Comparison of ENCODE assay signal across 1 cellular context in genomic region chr4:101322743-101323142, GRCh38.
TF ChIP-seq lines count a peak whose summit lies in the region.

No MANE protein-coding gene starts in this region.

TF ChIP-seq in WTC11, 78 proteins besides CTCF, POLR2A, EP300 and RAD21 (continued from another document):
- TF ChIP-seq ZNF671 (CRISPR knock-in tag; IDR thresholded peaks at IDR 0.05) (no peak), MLX (CRISPR knock-in tag; IDR thresholded peaks at IDR 0.05) (no peak), ZNF423 (CRISPR knock-in tag; IDR thresholded peaks at IDR 0.05) (no peak), USF1 (CRISPR knock-in tag; IDR thresholded peaks at IDR 0.05) (no peak), ZNF121 (CRISPR knock-in tag; IDR thresholded peaks at IDR 0.05) (no peak), GTF2I (CRISPR knock-in tag; conservative IDR thresholded peaks at IDR 0.05) (no peak), FOXP1 (CRISPR knock-in tag; IDR thresholded peaks at IDR 0.05; ENCODE audit: borderline replicate concordance) (no peak), NR1H2 (CRISPR knock-in tag; IDR thresholded peaks at IDR 0.05) (no peak), ZSCAN18 (CRISPR knock-in tag; IDR thresholded peaks at IDR 0.05) (no peak), SP1 (CRISPR knock-in tag; conservative IDR thresholded peaks at IDR 0.05) (no peak), USF2 (CRISPR knock-in tag; IDR thresholded peaks at IDR 0.05) (no peak), ETV6 (CRISPR knock-in tag; IDR thresholded peaks at IDR 0.05) (no peak)
TF ChIP-seq in WTC11: peak in this region for 0.
